In the genomic region with DNA sequence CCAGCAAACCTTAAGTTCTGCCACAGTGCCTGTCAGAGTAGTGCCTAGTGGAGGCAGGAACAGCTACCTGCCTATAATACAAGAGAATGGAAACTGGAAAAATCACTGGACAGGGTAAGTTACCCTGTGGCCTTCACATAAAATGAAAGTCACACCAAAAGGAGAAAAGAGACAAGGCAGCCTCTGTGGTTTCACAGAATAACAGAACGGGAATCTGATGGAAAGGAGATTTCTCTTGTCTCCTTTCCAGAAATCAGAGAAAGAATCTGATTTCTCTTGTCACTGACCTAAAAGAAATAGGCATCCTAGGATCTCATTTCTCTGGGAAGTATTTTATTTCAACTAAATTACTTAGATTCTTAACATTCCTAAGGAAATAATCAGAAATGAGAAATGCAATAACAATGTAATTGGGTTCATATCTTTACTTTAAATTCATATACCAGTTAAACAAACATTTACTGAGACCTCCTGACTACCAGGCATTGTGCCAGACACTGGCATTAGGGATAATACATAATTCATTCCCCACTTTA, we compare ENCODE assay signal across 1 cellular context.
TF ChIP-seq lines count a peak whose summit lies in the region.

No MANE protein-coding gene starts in this region.

TF ChIP-seq in SK-N-SH, 30 proteins besides CTCF, POLR2A, EP300 and RAD21 (continued from another document):
- TF ChIP-seq NRF1 (IDR thresholded peaks at IDR 0.05; ENCODE audit: low read depth, low read length) (no peak), ELF1 (IDR thresholded peaks at IDR 0.05) (no peak), SIN3A (IDR thresholded peaks at IDR 0.05; ENCODE audit: borderline replicate concordance, low read depth, low read length) (no peak), RCOR1 (IDR thresholded peaks at IDR 0.05; ENCODE audit: low read length) (no peak), SMC3 (IDR thresholded peaks at IDR 0.05; ENCODE audit: low read depth, low read length) (no peak), EZH2phosphoT487 (IDR thresholded peaks at IDR 0.05; ENCODE audit: borderline replicate concordance, low read depth) (no peak), TCF12 (IDR thresholded peaks at IDR 0.05) (peak; percentile 67), FOXJ3 (CRISPR knock-in tag; IDR thresholded peaks at IDR 0.05) (no peak)
- TF ChIP-seq, protein P1, sequence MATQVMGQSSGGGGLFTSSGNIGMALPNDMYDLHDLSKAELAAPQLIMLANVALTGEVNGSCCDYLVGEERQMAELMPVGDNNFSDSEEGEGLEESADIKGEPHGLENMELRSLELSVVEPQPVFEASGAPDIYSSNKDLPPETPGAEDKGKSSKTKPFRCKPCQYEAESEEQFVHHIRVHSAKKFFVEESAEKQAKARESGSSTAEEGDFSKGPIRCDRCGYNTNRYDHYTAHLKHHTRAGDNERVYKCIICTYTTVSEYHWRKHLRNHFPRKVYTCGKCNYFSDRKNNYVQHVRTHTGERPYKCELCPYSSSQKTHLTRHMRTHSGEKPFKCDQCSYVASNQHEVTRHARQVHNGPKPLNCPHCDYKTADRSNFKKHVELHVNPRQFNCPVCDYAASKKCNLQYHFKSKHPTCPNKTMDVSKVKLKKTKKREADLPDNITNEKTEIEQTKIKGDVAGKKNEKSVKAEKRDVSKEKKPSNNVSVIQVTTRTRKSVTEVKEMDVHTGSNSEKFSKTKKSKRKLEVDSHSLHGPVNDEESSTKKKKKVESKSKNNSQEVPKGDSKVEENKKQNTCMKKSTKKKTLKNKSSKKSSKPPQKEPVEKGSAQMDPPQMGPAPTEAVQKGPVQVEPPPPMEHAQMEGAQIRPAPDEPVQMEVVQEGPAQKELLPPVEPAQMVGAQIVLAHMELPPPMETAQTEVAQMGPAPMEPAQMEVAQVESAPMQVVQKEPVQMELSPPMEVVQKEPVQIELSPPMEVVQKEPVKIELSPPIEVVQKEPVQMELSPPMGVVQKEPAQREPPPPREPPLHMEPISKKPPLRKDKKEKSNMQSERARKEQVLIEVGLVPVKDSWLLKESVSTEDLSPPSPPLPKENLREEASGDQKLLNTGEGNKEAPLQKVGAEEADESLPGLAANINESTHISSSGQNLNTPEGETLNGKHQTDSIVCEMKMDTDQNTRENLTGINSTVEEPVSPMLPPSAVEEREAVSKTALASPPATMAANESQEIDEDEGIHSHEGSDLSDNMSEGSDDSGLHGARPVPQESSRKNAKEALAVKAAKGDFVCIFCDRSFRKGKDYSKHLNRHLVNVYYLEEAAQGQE (IDR thresholded peaks at IDR 0.05; ENCODE audit: low read depth, low read length) = no peak
- TF ChIP-seq, protein P2, sequence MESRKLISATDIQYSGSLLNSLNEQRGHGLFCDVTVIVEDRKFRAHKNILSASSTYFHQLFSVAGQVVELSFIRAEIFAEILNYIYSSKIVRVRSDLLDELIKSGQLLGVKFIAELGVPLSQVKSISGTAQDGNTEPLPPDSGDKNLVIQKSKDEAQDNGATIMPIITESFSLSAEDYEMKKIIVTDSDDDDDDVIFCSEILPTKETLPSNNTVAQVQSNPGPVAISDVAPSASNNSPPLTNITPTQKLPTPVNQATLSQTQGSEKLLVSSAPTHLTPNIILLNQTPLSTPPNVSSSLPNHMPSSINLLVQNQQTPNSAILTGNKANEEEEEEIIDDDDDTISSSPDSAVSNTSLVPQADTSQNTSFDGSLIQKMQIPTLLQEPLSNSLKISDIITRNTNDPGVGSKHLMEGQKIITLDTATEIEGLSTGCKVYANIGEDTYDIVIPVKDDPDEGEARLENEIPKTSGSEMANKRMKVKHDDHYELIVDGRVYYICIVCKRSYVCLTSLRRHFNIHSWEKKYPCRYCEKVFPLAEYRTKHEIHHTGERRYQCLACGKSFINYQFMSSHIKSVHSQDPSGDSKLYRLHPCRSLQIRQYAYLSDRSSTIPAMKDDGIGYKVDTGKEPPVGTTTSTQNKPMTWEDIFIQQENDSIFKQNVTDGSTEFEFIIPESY (IDR thresholded peaks at IDR 0.05; ENCODE audit: borderline replicate concordance, low read depth) = no peak
- TF ChIP-seq, protein P3, sequence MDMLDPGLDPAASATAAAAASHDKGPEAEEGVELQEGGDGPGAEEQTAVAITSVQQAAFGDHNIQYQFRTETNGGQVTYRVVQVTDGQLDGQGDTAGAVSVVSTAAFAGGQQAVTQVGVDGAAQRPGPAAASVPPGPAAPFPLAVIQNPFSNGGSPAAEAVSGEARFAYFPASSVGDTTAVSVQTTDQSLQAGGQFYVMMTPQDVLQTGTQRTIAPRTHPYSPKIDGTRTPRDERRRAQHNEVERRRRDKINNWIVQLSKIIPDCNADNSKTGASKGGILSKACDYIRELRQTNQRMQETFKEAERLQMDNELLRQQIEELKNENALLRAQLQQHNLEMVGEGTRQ (IDR thresholded peaks at IDR 0.05; ENCODE audit: borderline replicate concordance, low read depth, low read length) = no peak
- TF ChIP-seq, protein P4, sequence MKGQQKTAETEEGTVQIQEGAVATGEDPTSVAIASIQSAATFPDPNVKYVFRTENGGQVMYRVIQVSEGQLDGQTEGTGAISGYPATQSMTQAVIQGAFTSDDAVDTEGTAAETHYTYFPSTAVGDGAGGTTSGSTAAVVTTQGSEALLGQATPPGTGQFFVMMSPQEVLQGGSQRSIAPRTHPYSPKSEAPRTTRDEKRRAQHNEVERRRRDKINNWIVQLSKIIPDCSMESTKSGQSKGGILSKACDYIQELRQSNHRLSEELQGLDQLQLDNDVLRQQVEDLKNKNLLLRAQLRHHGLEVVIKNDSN (IDR thresholded peaks at IDR 0.05; ENCODE audit: borderline replicate concordance, low read depth) = no peak
- TF ChIP-seq, protein P5, sequence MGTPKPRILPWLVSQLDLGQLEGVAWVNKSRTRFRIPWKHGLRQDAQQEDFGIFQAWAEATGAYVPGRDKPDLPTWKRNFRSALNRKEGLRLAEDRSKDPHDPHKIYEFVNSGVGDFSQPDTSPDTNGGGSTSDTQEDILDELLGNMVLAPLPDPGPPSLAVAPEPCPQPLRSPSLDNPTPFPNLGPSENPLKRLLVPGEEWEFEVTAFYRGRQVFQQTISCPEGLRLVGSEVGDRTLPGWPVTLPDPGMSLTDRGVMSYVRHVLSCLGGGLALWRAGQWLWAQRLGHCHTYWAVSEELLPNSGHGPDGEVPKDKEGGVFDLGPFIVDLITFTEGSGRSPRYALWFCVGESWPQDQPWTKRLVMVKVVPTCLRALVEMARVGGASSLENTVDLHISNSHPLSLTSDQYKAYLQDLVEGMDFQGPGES (IDR thresholded peaks at IDR 0.05; ENCODE audit: low read depth, low read length) = no peak
